In the genomic region with DNA sequence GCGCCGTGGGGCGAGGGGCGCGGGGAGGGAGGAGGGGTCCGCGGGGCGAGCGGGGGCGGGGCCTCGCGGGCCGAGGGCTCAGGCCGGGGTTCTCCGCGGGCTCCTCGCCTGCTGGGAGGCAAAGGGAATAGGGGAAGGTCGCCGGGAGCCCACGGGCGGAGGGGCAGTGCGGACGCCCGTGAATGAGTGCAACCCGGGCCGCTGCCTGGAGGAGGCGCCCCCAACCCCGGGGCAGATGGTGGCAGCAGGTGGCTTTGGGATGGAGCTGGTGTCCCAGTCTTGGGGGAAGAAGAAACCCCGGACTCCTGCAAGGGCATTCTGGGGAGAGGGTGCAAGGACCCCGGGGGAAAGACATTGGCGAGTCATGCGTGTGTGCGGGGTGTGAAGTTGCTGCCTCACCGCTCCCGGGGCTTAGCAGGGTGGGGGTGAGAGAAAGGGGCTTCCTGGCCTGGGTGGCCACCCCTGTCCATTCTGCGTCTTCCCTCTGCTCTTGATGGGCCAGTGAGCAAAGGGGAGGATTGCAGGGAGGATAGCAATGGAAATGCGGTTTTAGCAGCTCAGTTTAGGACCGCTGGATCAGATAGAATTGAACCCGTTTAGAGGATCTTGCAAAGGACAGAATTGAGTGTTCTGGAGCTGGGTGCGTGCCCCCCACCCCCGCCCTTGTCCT, we compare ENCODE assay signal across 8 cellular contexts. TPM values are rescaled to one million over a fixed set of nuclear protein-coding genes. Genes with fewer than 3 reads are reported as not detected.
DNase-seq lines count a peak whose midpoint lies in the region; ATAC-seq and TF ChIP-seq lines count a peak whose summit lies in the region.

No MANE protein-coding gene starts in this region.

- H3K4me3 ChIP-seq in GM12865 (ENCODE audit: low read depth, low read length) (peak overlapping the region; percentile 61), HCT116 (replicated peaks in 1 of 2; ENCODE audit: low read depth in 1 of 2, low read length in 2 of 2) (peak overlapping the region; percentile 56 to 82), urinary bladder (ENCODE audit: low read depth, low read length) (peak overlapping the region; percentile 81)

- DNase-seq in GM12865 (ENCODE audit: low read depth) (peak; percentile 17), HCT116 (ENCODE audit: low read depth, low spot score) (no peak), OCI-M1 (lab: John Stamatoyannopoulos, UW) (peak; percentile 37), mesothelial cell of epicardium (ENCODE audit: low spot score in 2 of 2, unreplicated experiment in 2 of 2) (no peak), COR-L47 (lab: John Stamatoyannopoulos, UW) (no peak), iPS-NIHi11 (ENCODE audit: low spot score) (no peak)

- peak overlapping the region; percentile 67 for H2AFZ ChIP-seq in HCT116 (ENCODE audit: low read depth, low read length, poor library complexity, severe bottlenecking)

- H3K27ac ChIP-seq in HCT116 (ENCODE audit: low read depth, low read length) (peak overlapping the region; percentile 10; the same call in 1 of the 2 replicates), cingulate gyrus (ENCODE audit: low read depth, low read length) (peak overlapping the region; percentile 35), urinary bladder (ENCODE audit: low read depth) (peak overlapping the region; percentile 38)

- H3K79me2 ChIP-seq in HCT116 (ENCODE audit: insufficient read depth, low read length), result no peaks in the 10 kb centered on the region

- POLR2A ChIA-PET in HCT116 (lab: Charles Lee), result interaction anchor here (1.9 to 3.2 kb wide), 2 partner anchors 9 to 17 kb away, joined by 10 to 17 read pairs; a partner anchor contains a TSS

- TF ChIP-seq CTCF in GM12865 (IDR thresholded peaks at IDR 0.05; ENCODE audit: insufficient read depth, low read depth, low read length, missing control alignments) (peak; percentile 34), HCT116 (IDR thresholded peaks at IDR 0.05 in 2 of 3, conservative IDR thresholded peaks at IDR 0.05 in 1 of 3; ENCODE audit: borderline replicate concordance in 1 of 3, insufficient read depth in 1 of 3, low read depth in 2 of 3, low read length in 2 of 3) (peak in 2 of 3 experiments; percentile 12 to 40; a peak in 2 of 6 replicates), mesothelial cell of epicardium (IDR thresholded peaks at IDR 0.05; ENCODE audit: unreplicated experiment) (no peak)

- CTCF ChIA-PET in HCT116 (lab: Charles Lee), result interaction anchor here (0.7 to 1.8 kb wide), 7 partner anchors 9 to 87 kb away, joined by 3 to 5 read pairs (median 5); no protein-coding TSS in a partner anchor

- no peaks in the 10 kb centered on the region for H3K9me2 ChIP-seq in HCT116 (ENCODE audit: insufficient read depth)

- RAD21 ChIA-PET in HCT116 (lab: Charles Lee; ENCODE audit: low non-redundant PET in 1 of 2, low total read pairs in 2 of 2, uncharacterized antibody in 2 of 2, unreplicated experiment in 2 of 2), result no interaction called here

- peak overlapping the region; percentile 51 for H3K27ac Mint-ChIP-seq in mesothelial cell of epicardium

- 4% methylated on average over 41 of the region's 41 CpGs for WGBS in urinary bladder

- peak overlapping the region; percentile 73 for H3K9ac ChIP-seq in HCT116 (ENCODE audit: low read length)

- H3K4me1 Mint-ChIP-seq in mesothelial cell of epicardium, result peaks cover 32% of the 10 kb centered on the region

- H3K9me3 ChIP-seq in HCT116 (ENCODE audit: control insufficient read depth in 1 of 2, insufficient read depth in 1 of 2, low read depth in 1 of 2, low read length in 2 of 2), result no peaks in the 10 kb centered on the region

- TF ChIP-seq RAD21 in HCT116 (IDR thresholded peaks at IDR 0.05; ENCODE audit: low read depth), result no peak

- ATAC-seq in HCT116, result peak; percentile 49

- H3K4me1 ChIP-seq in HCT116 (ENCODE audit: control insufficient read depth in 1 of 2, insufficient read depth in 2 of 2, low read length in 2 of 2) (peaks cover 28 to 39% of the 10 kb centered on the region in 2 experiments), urinary bladder (ENCODE audit: insufficient read depth) (no peaks in the 10 kb centered on the region)

- intact Hi-C loops in HCT116 (cut with micrococcal nuclease), result loop anchor here (5.0 kb wide), 1 partner anchor 59 kb away; no protein-coding TSS in a partner anchor

- H3K4me2 ChIP-seq in HCT116 (ENCODE audit: low read length), result peak overlapping the region; percentile 97

- H3K4me3 Mint-ChIP-seq in mesothelial cell of epicardium, result peak overlapping the region; percentile 70

- H3K27me3 Mint-ChIP-seq in mesothelial cell of epicardium (ENCODE audit: low read depth), result peaks cover 10% of the 10 kb centered on the region

- H3K27me3 ChIP-seq in HCT116 (ENCODE audit: insufficient read depth, low read length), result peaks cover 9% of the 10 kb centered on the region; the same call in 1 of the 2 replicates

- no peak for TF ChIP-seq POLR2A in HCT116 (IDR thresholded peaks at IDR 0.05; ENCODE audit: borderline replicate concordance, extremely low read depth, insufficient read depth, insufficient read length)

- no peaks in the 10 kb centered on the region for H3K9me3 Mint-ChIP-seq in mesothelial cell of epicardium

- no peaks in the 10 kb centered on the region for H3K36me3 ChIP-seq in HCT116 (ENCODE audit: control insufficient read depth in 1 of 2, insufficient read depth in 2 of 2, low read length in 2 of 2)
- H3K36me3 ChIP-seq in urinary bladder (ENCODE audit: insufficient read depth), result no peaks in the 10 kb centered on the region

- no TSS peak for BruUV-seq in HCT116 (replicated peaks; lab: Mats Ljungman, UMichigan)

- H3K36me3 Mint-ChIP-seq in mesothelial cell of epicardium, result no peaks in the 10 kb centered on the region

- no peaks in the 10 kb centered on the region for H4K20me1 ChIP-seq in HCT116 (ENCODE audit: insufficient read depth)

TF ChIP-seq in HCT116, 20 proteins besides CTCF, POLR2A, EP300 and RAD21:
- TF ChIP-seq POLR2AphosphoS5 (IDR thresholded peaks at IDR 0.05; ENCODE audit: low read depth, low read length) (no peak), SIN3A (IDR thresholded peaks at IDR 0.05; ENCODE audit: low read depth) (no peak), YY1 (IDR thresholded peaks at IDR 0.05; ENCODE audit: extremely low read depth, insufficient replicate concordance, low read depth, low read length) (no peak), JUND (IDR thresholded peaks at IDR 0.05) (no peak), FOSL1 (IDR thresholded peaks at IDR 0.05; ENCODE audit: low read depth) (no peak), CBX3 (IDR thresholded peaks at IDR 0.05; ENCODE audit: low read depth) (no peak), ZFX (IDR thresholded peaks at IDR 0.05) (no peak), SP1 (IDR thresholded peaks at IDR 0.05; ENCODE audit: low read depth) (no peak), ELF1 (IDR thresholded peaks at IDR 0.05; ENCODE audit: borderline replicate concordance, low read depth) (no peak), CEBPB (IDR thresholded peaks at IDR 0.05; ENCODE audit: low read depth) (no peak), SRF (IDR thresholded peaks at IDR 0.05; ENCODE audit: low read depth) (no peak), ZNF274 (IDR thresholded peaks at IDR 0.05; ENCODE audit: low read depth, low read length) (no peak)
- TF ChIP-seq, protein P1, sequence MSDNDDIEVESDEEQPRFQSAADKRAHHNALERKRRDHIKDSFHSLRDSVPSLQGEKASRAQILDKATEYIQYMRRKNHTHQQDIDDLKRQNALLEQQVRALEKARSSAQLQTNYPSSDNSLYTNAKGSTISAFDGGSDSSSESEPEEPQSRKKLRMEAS (IDR thresholded peaks at IDR 0.05), result no peak
- TF ChIP-seq, protein P2, sequence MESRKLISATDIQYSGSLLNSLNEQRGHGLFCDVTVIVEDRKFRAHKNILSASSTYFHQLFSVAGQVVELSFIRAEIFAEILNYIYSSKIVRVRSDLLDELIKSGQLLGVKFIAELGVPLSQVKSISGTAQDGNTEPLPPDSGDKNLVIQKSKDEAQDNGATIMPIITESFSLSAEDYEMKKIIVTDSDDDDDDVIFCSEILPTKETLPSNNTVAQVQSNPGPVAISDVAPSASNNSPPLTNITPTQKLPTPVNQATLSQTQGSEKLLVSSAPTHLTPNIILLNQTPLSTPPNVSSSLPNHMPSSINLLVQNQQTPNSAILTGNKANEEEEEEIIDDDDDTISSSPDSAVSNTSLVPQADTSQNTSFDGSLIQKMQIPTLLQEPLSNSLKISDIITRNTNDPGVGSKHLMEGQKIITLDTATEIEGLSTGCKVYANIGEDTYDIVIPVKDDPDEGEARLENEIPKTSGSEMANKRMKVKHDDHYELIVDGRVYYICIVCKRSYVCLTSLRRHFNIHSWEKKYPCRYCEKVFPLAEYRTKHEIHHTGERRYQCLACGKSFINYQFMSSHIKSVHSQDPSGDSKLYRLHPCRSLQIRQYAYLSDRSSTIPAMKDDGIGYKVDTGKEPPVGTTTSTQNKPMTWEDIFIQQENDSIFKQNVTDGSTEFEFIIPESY (IDR thresholded peaks at IDR 0.05; ENCODE audit: extremely low read depth, insufficient replicate concordance, low read length), result no peak
- TF ChIP-seq, protein P3, sequence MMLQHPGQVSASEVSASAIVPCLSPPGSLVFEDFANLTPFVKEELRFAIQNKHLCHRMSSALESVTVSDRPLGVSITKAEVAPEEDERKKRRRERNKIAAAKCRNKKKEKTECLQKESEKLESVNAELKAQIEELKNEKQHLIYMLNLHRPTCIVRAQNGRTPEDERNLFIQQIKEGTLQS (IDR thresholded peaks at IDR 0.05), result no peak

RNA-seq across cellular contexts. Expression of a gene that starts 0.5 kb away (rescaled TPM):
- 6.6 TPM for total RNA-seq in HCT116 (2021; ENCODE audit: unreplicated experiment)
- polyA plus RNA-seq in HCT116 (2012), result 4.4 and 4.9 TPM in 2 replicates
- total RNA-seq in mesothelial cell of epicardium, result 6.0 to 7.5 TPM (median 6.8 TPM) in 3 replicates
- total RNA-seq in urinary bladder, result 9.8 TPM
- 19.9 TPM for polyA plus RNA-seq in urinary bladder

RNA-seq across cellular contexts. Expression of a gene that starts 16.8 kb away (rescaled TPM):
- total RNA-seq in HCT116 (2021; ENCODE audit: unreplicated experiment), result 39.9 TPM
- 24.0 and 24.9 TPM in 2 replicates for polyA plus RNA-seq in HCT116 (2012)
- 45.4 to 47.9 TPM (median 45.7 TPM) in 3 replicates for total RNA-seq in mesothelial cell of epicardium
- total RNA-seq in urinary bladder, result 31.1 TPM
- 49.7 TPM for polyA plus RNA-seq in urinary bladder

Comparison
In these comparisons a context has a peak if more than half of its experiments do, and no peak if none do; other contexts are left out.
1. DNase-seq: peak in GM12865 (single experiment) and OCI-M1 (single experiment); none in HCT116 (single experiment), mesothelial cell of epicardium (0 of 2), COR-L47 (single experiment) and iPS-NIHi11 (single experiment).
2. Peak in every context shown above with its lines, with median percentiles within 50 percentile points of each other: H3K4me3 ChIP-seq and H3K27ac ChIP-seq.